Comparison of ENCODE assay signal across 18 cellular contexts in genomic region chr12:69999561-69999960, GRCh38.
DNase-seq lines count a peak whose midpoint lies in the region; ATAC-seq and TF ChIP-seq lines count a peak whose summit lies in the region.
"Had no signal": no experiment of that assay in that cellular context is flagged by ENCODE, and none has a peak within 500 bp of the region (broad histone marks: within the 10 kb centered on the region; RNA-seq: fewer than 3 reads in every experiment).

No MANE protein-coding gene starts in this region.

- no peaks in the 10 kb centered on the region for H3K9me2 ChIP-seq in OCI-LY1 (ENCODE audit: low read depth, low read length)

- no peak overlapping the region for H4K91ac ChIP-seq in H9 (ENCODE audit: insufficient read length, low read depth, low read length)

- no peak overlapping the region for H3K14ac ChIP-seq in H9 (ENCODE audit: insufficient read depth, low read length)

- ATAC-seq in GM18868 (IDR thresholded peaks at IDR 0.05; ENCODE audit: unreplicated experiment) (no peak), GM21528 (IDR thresholded peaks at IDR 0.05; ENCODE audit: low FRiP score, unreplicated experiment) (no peak)

- H3K4me3 Mint-ChIP-seq in H9 (no peak overlapping the region), endodermal cell (no peak overlapping the region)

- H2BK5ac ChIP-seq in H9 (ENCODE audit: insufficient read length, low read length), result no peak overlapping the region

- H3K23me2 ChIP-seq in H9 (ENCODE audit: insufficient read length, low read depth, low read length, poor library complexity, severe bottlenecking), result no peaks in the 10 kb centered on the region

- H3K4ac ChIP-seq in H9 (ENCODE audit: low read depth, low read length), result no peak overlapping the region

- H3T11ph ChIP-seq in H9 (ENCODE audit: low read length), result no peak overlapping the region

- H3K36me3 Mint-ChIP-seq in H9 (ENCODE audit: insufficient read depth in 1 of 3, low read depth in 3 of 3) (no peaks in the 10 kb centered on the region), endodermal cell (ENCODE audit: low read depth) (no peaks in the 10 kb centered on the region)

- no peak overlapping the region for H4K8ac ChIP-seq in H9 (replicated peaks; ENCODE audit: insufficient read length, low read depth, low read length)

- H3K9ac ChIP-seq in H9 (ENCODE audit: extremely low read depth, insufficient read length, low read length), result no peak overlapping the region
- H3K9ac ChIP-seq in OCI-LY1 (ENCODE audit: low read length), result no peak overlapping the region; the same call in 1 of the 2 replicates
- no peak overlapping the region for H3K9ac ChIP-seq in endodermal cell (ENCODE audit: extremely low read depth, low read length, poor library complexity, severe bottlenecking)

- H2AFZ ChIP-seq in H9 (ENCODE audit: low read length), result no peak overlapping the region
- no peak overlapping the region for H2AFZ ChIP-seq in OCI-LY1 (ENCODE audit: low read length)

- H3K9me3 ChIP-seq in H9 (ENCODE audit: control insufficient read depth, low read depth, low read length) (no peaks in the 10 kb centered on the region), OCI-LY1 (ENCODE audit: low read length) (no peaks in the 10 kb centered on the region), endodermal cell (ENCODE audit: control insufficient read depth, low read length) (no peaks in the 10 kb centered on the region)
- H3K9me3 ChIP-seq: Peyer's patch had no signal

- no peaks in the 10 kb centered on the region for H3K79me1 ChIP-seq in H9 (ENCODE audit: insufficient read depth, low read depth, low read length, poor library complexity, severe bottlenecking)

- no peak overlapping the region for H3K18ac ChIP-seq in H9 (ENCODE audit: insufficient read length, low read depth, low read length)

- no peak overlapping the region for H4K5ac ChIP-seq in H9 (ENCODE audit: insufficient read length, low read depth, low read length)

- H3K27me3 ChIP-seq in H9 (ENCODE audit: insufficient read depth, low read length), result no peaks in the 10 kb centered on the region
- H3K27me3 ChIP-seq in OCI-LY1 (ENCODE audit: insufficient read depth, low read length), result no peaks in the 10 kb centered on the region
- H3K27me3 ChIP-seq in endodermal cell (ENCODE audit: control insufficient read depth, insufficient read depth, low read length, poor library complexity, severe bottlenecking), result no peaks in the 10 kb centered on the region
- H3K27me3 ChIP-seq: Peyer's patch had no signal

- no CpG with 5 or more reads among the region's 3 CpGs for WGBS in H9 (ENCODE audit: extremely low coverage, insufficient read length, low lambda C conversion rate)
- 93 to 100% methylated on average over 2 to 3 of the region's 3 CpGs for WGBS in endodermal cell (ENCODE audit: insufficient coverage in 1 of 2, insufficient read length in 1 of 2), 2 experiments

- H2BK120ac ChIP-seq in H9 (ENCODE audit: low read depth, low read length, poor library complexity, severe bottlenecking), result no peak overlapping the region

- H3K79me2 ChIP-seq in H9 (ENCODE audit: insufficient read depth, low read length) (no peaks in the 10 kb centered on the region), OCI-LY1 (ENCODE audit: insufficient read depth, low read length) (no peaks in the 10 kb centered on the region)

- H3F3A ChIP-seq in OCI-LY1 (ENCODE audit: insufficient read depth, low read length), result no peaks in the 10 kb centered on the region

- no peak overlapping the region for H3K56ac ChIP-seq in H9 (ENCODE audit: insufficient read length, low read depth, low read length)

- DNase-seq in NCI-H1436 (lab: John Stamatoyannopoulos, UW) (peak; percentile 53), NCI-H1436 treated with DMSO at 0.1 percent for 48 hours (lab: John Stamatoyannopoulos, UW) (no peak), H9 (no peak), endodermal cell (no peak)
- DNase-seq in NK-92 treated with Interleukin-12 subunit alpha and Interleukin-12 subunit beta, amount 100 ng/mL, for 24 hours (lab: John Stamatoyannopoulos, UW), result no peak
- DNase-seq: 8988T, C1 segment of cervical spinal cord, DMS153, HCEC 1CT, NCI-H1092, NCI-H187 treated with DMSO at 0.1 percent for 48 hours, NCI-H2171 treated with DMSO at 0.1 percent for 48 hours, NCI-H524 treated with DMSO at 0.1 percent for 48 hours, Peyer's patch, SHP77 had no signal

- H4K20me1 ChIP-seq in H9 (ENCODE audit: control insufficient read depth, insufficient read depth, insufficient read length), result no peaks in the 10 kb centered on the region
- no peaks in the 10 kb centered on the region for H4K20me1 ChIP-seq in OCI-LY1 (ENCODE audit: insufficient read depth, low read length)

- no peak overlapping the region for H3K4me3 ChIP-seq in OCI-LY1 (ENCODE audit: low read depth, low read length, poor library complexity, severe bottlenecking)
- no peak overlapping the region for H3K4me3 ChIP-seq in endodermal cell (ENCODE audit: low read length)
- H3K4me3 ChIP-seq: Peyer's patch had no signal

- no peak overlapping the region for H3K23ac ChIP-seq in H9 (ENCODE audit: insufficient read length, low read depth, low read length)

- no peaks in the 10 kb centered on the region for H3K27me3 Mint-ChIP-seq in H9 (ENCODE audit: low read depth)
- H3K27me3 Mint-ChIP-seq in endodermal cell (ENCODE audit: insufficient read depth), result no peaks in the 10 kb centered on the region

- H2BK20ac ChIP-seq in H9 (ENCODE audit: low read depth, low read length, poor library complexity, severe bottlenecking), result no peak overlapping the region

- H2BK12ac ChIP-seq in H9 (ENCODE audit: insufficient read length, low read depth, low read length), result no peak overlapping the region

- H3K4me1 Mint-ChIP-seq in H9 (no peaks in the 10 kb centered on the region), endodermal cell (peaks cover 3% of the 10 kb centered on the region)

- 0 out of 3 replicates have a peak, but pooled peaks have one; percentile 12 for TF ChIP-seq CTCF in H9 (conservative IDR thresholded peaks at IDR 0.05)
- TF ChIP-seq CTCF in OCI-LY1 (IDR thresholded peaks at IDR 0.05; ENCODE audit: low read length), result peak; percentile 40
- peak; percentile 35 for TF ChIP-seq CTCF in endodermal cell (conservative IDR thresholded peaks at IDR 0.05)

- H3K27ac ChIP-seq in H9 (ENCODE audit: insufficient read length, low read depth, low read length) (no peak overlapping the region), OCI-LY1 (ENCODE audit: low read depth, low read length, poor library complexity, severe bottlenecking) (peak overlapping the region; percentile 68), endodermal cell (ENCODE audit: low read depth, low read length) (no peak overlapping the region)
- H3K27ac ChIP-seq: Peyer's patch had no signal

- no peak overlapping the region for H2AK5ac ChIP-seq in H9 (ENCODE audit: insufficient read length, low read length)

- H2BK15ac ChIP-seq in H9 (ENCODE audit: low read depth, low read length), result no peak overlapping the region

- no peaks in the 10 kb centered on the region for H3K9me3 Mint-ChIP-seq in H9
- H3K9me3 Mint-ChIP-seq in endodermal cell, result no peaks in the 10 kb centered on the region

- H3K36me3 ChIP-seq in OCI-LY1 (ENCODE audit: insufficient read depth, low read length) (no peaks in the 10 kb centered on the region), endodermal cell (ENCODE audit: control insufficient read depth, insufficient read depth, low read length) (no peaks in the 10 kb centered on the region)
- H3K36me3 ChIP-seq: Peyer's patch had no signal

- H3K4me1 ChIP-seq in H9 (ENCODE audit: insufficient read depth, low read length) (no peaks in the 10 kb centered on the region; the same call in 1 of the 2 replicates), OCI-LY1 (ENCODE audit: insufficient read depth, low read length, severe bottlenecking) (peaks cover 18% of the 10 kb centered on the region), endodermal cell (ENCODE audit: control insufficient read depth, insufficient read depth, low read length) (peaks cover 2% of the 10 kb centered on the region)

- H3K27ac Mint-ChIP-seq in H9 (no peak overlapping the region; a peak in 1 of 7 replicates), endodermal cell (no peak overlapping the region)

- no peak overlapping the region for H3K4me2 ChIP-seq in H9 (ENCODE audit: insufficient read depth, insufficient read length, low read length)
- H3K4me2 ChIP-seq in OCI-LY1 (ENCODE audit: low read length), result peak overlapping the region; percentile 27
